20 cellular contexts compared by ENCODE assay signal in the genomic region with DNA sequence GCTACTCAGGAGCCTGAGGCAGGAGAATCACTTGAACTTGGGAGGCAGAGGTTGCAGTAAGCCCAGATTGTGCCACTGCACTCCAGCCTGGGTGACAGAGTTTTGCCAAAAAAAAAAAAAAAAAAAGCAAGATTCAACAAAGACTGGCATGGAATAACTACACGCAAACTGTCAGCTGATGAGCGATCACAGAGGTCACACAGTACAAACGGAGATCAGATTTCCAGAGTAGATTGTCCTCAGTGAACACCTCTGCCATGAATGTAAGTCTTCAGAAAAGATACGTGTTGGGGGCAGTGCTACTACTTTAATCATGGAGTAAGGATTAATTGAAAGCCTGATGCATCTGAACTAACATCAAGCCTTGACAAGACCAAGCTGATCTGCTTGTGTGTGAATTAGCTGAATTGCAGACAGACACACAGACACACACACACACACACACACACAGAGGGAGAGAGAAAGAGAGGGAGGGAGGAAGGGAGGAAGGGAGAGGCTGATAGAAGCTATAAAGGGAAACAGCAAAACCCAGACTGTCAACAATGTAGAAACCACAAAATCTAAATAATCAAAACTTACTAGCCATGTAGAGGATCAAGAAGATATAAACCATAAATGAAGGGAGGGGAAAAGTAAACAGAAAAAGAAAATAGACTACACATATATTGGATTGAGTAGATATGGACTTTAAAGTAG.
A peak's percentile ranks its signal among the peaks of the same experiment; 100 is the strongest.
DNase-seq lines count a peak whose midpoint lies in the region; ATAC-seq, FAIRE-seq and TF ChIP-seq lines count a peak whose summit lies in the region.
"Had no signal": no experiment of that assay in that cellular context is flagged by ENCODE, and none has a peak within 500 bp of the region (broad histone marks: within the 10 kb centered on the region; RNA-seq: fewer than 3 reads in every experiment).

No MANE protein-coding gene starts in this region.

- no peak for TF ChIP-seq POLR2A in H54 (IDR thresholded peaks at IDR 0.05; ENCODE audit: low read depth, low read length)

- H3K36me3 ChIP-seq in parathyroid adenoma (ENCODE audit: control insufficient read depth, insufficient read depth, low read length) = no peaks in the 10 kb centered on the region

- H3K9ac ChIP-seq in parathyroid adenoma = no peak overlapping the region

- no peak for TF ChIP-seq CTCF in fibroblast of villous mesenchyme (IDR thresholded peaks at IDR 0.05; ENCODE audit: insufficient read depth, low read depth, low read length)
- TF ChIP-seq CTCF in parathyroid adenoma (IDR thresholded peaks at IDR 0.05) = no peak
- TF ChIP-seq CTCF in foreskin fibroblast (IDR thresholded peaks at IDR 0.05; ENCODE audit: low read depth, low read length) = no peak

- peak overlapping the region; percentile 24 for H3K4me2 ChIP-seq in parathyroid adenoma (ENCODE audit: low read length)

- no peaks in the 10 kb centered on the region for H3K79me2 ChIP-seq in parathyroid adenoma

- no peaks in the 10 kb centered on the region for H3K27me3 ChIP-seq in parathyroid adenoma (ENCODE audit: control insufficient read depth, insufficient read depth, low read length)

- no peaks in the 10 kb centered on the region for H3K9me3 ChIP-seq in parathyroid adenoma (ENCODE audit: control insufficient read depth, low read length)

- peak; percentile 75 for FAIRE-seq in H54 (lab: Jason Lieb, UNC)

- H3K4me1 ChIP-seq in parathyroid adenoma = no peaks in the 10 kb centered on the region

- ATAC-seq in GM19395 (IDR thresholded peaks at IDR 0.05; ENCODE audit: unreplicated experiment) (no peak), SK-N-SH treated with all-trans-retinoic acid at 6 μM for 48 hours (no peak)
- ATAC-seq: T-helper 17 cell had no signal

- H3K4me3 ChIP-seq in fibroblast of villous mesenchyme (ENCODE audit: low read depth, low read length) (no peak overlapping the region), parathyroid adenoma (ENCODE audit: low read depth, low read length) (no peak overlapping the region), foreskin fibroblast (ENCODE audit: low read depth in 1 of 2, low read length in 2 of 2) (no peak overlapping the region)

- DNase-seq in H54 (ENCODE audit: insufficient read length, low spot score) (no peak), NCI-H526 treated with DMSO at 0.1 percent for 48 hours (lab: John Stamatoyannopoulos, UW) (peak; percentile 70), fibroblast of villous mesenchyme (ENCODE audit: low read depth) (peak; percentile 44), foreskin fibroblast (no peak), T-helper 9 cell (no peak)
- DNase-seq: ACHN; AML-193; CD4-positive, CD25-positive, alpha-beta regulatory T cell; GOT3; Kasumi-1; NCI-H1105; NCI-H1694; NCI-H2107; NCI-H345; NCI-H774; SHP77 treated with DMSO at 0.1 percent for 48 hours; T-helper 17 cell had no signal

- H2AFZ ChIP-seq in parathyroid adenoma = no peak overlapping the region

- no peak overlapping the region for H3K27ac ChIP-seq in parathyroid adenoma

TF ChIP-seq in SK-N-SH treated with all-trans-retinoic acid at 6 μM for 48 hours, 23 proteins besides CTCF, POLR2A, EP300 and RAD21:
- TF ChIP-seq, protein P1, sequence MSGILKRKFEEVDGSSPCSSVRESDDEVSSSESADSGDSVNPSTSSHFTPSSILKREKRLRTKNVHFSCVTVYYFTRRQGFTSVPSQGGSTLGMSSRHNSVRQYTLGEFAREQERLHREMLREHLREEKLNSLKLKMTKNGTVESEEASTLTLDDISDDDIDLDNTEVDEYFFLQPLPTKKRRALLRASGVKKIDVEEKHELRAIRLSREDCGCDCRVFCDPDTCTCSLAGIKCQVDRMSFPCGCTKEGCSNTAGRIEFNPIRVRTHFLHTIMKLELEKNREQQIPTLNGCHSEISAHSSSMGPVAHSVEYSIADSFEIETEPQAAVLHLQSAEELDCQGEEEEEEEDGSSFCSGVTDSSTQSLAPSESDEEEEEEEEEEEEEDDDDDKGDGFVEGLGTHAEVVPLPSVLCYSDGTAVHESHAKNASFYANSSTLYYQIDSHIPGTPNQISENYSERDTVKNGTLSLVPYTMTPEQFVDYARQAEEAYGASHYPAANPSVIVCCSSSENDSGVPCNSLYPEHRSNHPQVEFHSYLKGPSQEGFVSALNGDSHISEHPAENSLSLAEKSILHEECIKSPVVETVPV (CRISPR knock-in tag; IDR thresholded peaks at IDR 0.05) = no peak
- no peak for TF ChIP-seq ISL1 (CRISPR knock-in tag; IDR thresholded peaks at IDR 0.05)
- TF ChIP-seq, protein P2, sequence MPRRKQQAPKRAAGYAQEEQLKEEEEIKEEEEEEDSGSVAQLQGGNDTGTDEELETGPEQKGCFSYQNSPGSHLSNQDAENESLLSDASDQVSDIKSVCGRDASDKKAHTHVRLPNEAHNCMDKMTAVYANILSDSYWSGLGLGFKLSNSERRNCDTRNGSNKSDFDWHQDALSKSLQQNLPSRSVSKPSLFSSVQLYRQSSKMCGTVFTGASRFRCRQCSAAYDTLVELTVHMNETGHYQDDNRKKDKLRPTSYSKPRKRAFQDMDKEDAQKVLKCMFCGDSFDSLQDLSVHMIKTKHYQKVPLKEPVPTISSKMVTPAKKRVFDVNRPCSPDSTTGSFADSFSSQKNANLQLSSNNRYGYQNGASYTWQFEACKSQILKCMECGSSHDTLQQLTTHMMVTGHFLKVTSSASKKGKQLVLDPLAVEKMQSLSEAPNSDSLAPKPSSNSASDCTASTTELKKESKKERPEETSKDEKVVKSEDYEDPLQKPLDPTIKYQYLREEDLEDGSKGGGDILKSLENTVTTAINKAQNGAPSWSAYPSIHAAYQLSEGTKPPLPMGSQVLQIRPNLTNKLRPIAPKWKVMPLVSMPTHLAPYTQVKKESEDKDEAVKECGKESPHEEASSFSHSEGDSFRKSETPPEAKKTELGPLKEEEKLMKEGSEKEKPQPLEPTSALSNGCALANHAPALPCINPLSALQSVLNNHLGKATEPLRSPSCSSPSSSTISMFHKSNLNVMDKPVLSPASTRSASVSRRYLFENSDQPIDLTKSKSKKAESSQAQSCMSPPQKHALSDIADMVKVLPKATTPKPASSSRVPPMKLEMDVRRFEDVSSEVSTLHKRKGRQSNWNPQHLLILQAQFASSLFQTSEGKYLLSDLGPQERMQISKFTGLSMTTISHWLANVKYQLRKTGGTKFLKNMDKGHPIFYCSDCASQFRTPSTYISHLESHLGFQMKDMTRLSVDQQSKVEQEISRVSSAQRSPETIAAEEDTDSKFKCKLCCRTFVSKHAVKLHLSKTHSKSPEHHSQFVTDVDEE (CRISPR knock-in tag; IDR thresholded peaks at IDR 0.05) = no peak
- no peak for TF ChIP-seq ARNTL (CRISPR knock-in tag; IDR thresholded peaks at IDR 0.05; ENCODE audit: borderline replicate concordance, low read depth)
- TF ChIP-seq, protein P3, sequence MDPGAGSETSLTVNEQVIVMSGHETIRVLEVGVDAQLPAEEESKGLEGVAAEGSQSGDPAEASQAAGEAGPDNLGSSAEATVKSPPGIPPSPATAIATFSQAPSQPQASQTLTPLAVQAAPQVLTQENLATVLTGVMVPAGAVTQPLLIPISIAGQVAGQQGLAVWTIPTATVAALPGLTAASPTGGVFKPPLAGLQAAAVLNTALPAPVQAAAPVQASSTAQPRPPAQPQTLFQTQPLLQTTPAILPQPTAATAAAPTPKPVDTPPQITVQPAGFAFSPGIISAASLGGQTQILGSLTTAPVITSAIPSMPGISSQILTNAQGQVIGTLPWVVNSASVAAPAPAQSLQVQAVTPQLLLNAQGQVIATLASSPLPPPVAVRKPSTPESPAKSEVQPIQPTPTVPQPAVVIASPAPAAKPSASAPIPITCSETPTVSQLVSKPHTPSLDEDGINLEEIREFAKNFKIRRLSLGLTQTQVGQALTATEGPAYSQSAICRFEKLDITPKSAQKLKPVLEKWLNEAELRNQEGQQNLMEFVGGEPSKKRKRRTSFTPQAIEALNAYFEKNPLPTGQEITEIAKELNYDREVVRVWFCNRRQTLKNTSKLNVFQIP (CRISPR knock-in tag; IDR thresholded peaks at IDR 0.05; ENCODE audit: borderline replicate concordance, low read depth) = no peak
- TF ChIP-seq OSR1 (CRISPR knock-in tag; IDR thresholded peaks at IDR 0.05) = no peak
- TF ChIP-seq ZNF70 (CRISPR knock-in tag; IDR thresholded peaks at IDR 0.05) = no peak
- no peak for TF ChIP-seq PPARA (CRISPR knock-in tag; IDR thresholded peaks at IDR 0.05; ENCODE audit: borderline replicate concordance)
- TF ChIP-seq CSDC2 (CRISPR knock-in tag; IDR thresholded peaks at IDR 0.05) = no peak
- TF ChIP-seq ZC3H10 (CRISPR knock-in tag; IDR thresholded peaks at IDR 0.05) = no peak
- TF ChIP-seq ZFP3 (CRISPR knock-in tag; IDR thresholded peaks at IDR 0.05) = no peak
- TF ChIP-seq ZFP30 (CRISPR knock-in tag; IDR thresholded peaks at IDR 0.05) = no peak
- no peak for TF ChIP-seq RARB (CRISPR knock-in tag; IDR thresholded peaks at IDR 0.05)
TF ChIP-seq in SK-N-SH treated with all-trans-retinoic acid at 6 μM for 48 hours: peak in this region for 0.

Comparison
In these comparisons a context has a peak if more than half of its experiments do, and no peak if none do; other contexts are left out.
1. DNase-seq: peak in NCI-H526 treated with DMSO at 0.1 percent for 48 hours (single experiment) and fibroblast of villous mesenchyme (single experiment); none in H54 (single experiment), foreskin fibroblast (0 of 2) and T-helper 9 cell (single experiment).